21 cellular contexts compared by ENCODE assay signal in genomic region chr19:56152644-56153043, GRCh38. TPM values are rescaled to one million over a fixed set of nuclear protein-coding genes. Genes with fewer than 3 reads are reported as not detected.
DNase-seq lines count a peak whose midpoint lies in the region; ATAC-seq and TF ChIP-seq lines count a peak whose summit lies in the region.
"Had no signal": no experiment of that assay in that cellular context is flagged by ENCODE, and none has a peak within 500 bp of the region (broad histone marks: within the 10 kb centered on the region; RNA-seq: fewer than 3 reads in every experiment).

No MANE protein-coding gene starts in this region.

- ATAC-seq in lower lobe of right lung = no peak
- ATAC-seq: activated CD4-positive, CD25-positive, alpha-beta regulatory T cell treated with anti-CD3 and anti-CD28 coated beads, Interleukin-2, amount 50 U/mL, for 24 hours; heart left ventricle had no signal

- peak overlapping the region in 2 of 3 donors; percentile 14 to 25 for H3K9ac ChIP-seq in skeletal muscle tissue (ENCODE audit: low read depth in 1 of 3, low read length in 3 of 3)

- peaks cover 18% of the 10 kb centered on the region for H3K4me1 Mint-ChIP-seq in activated T-cell treated with anti-CD3 and anti-CD28 coated beads, Interleukin-2, amount 50 U/mL, for 24 hours (ENCODE audit: low read depth)

- H3K4me3 ChIP-seq in lower lobe of right lung (no peak overlapping the region), skeletal muscle tissue (ENCODE audit: low read length in 3 of 3) (no peak overlapping the region)
- H3K4me3 ChIP-seq: heart left ventricle, MG63 had no signal

- intact Hi-C loops in lower lobe of right lung (cut with DNase I) = no loop called here

- DNase-seq in activated T-cell treated with anti-CD3 and anti-CD28 coated beads, Interleukin-2, amount 50 U/mL, for 24 hours = no peak
- no peak for DNase-seq in activated T-cell treated with anti-CD3 and anti-CD28 coated beads, Interleukin-2, amount 50 U/mL, for 48 hours
- DNase-seq in lower lobe of right lung = no peak
- DNase-seq in HuH-7.5 (ENCODE audit: low spot score) = no peak
- DNase-seq in HCEC 1CT = no peak
- DNase-seq: 8988T; cortex of kidney; DND-41; heart left ventricle; immature natural killer cell; MG63; NCI-H1436 treated with DMSO at 0.1 percent for 48 hours; NCI-H526 treated with DMSO at 0.1 percent for 48 hours; occipital lobe; stimulated activated CD4-positive, alpha-beta T cell treated with anti-CD3 and anti-CD28 coated beads, Interleukin-12 subunit alpha, Interleukin-12 subunit beta, amount 100 ng/mL, for 4 hours; T1000 had no signal

- H3K27ac Mint-ChIP-seq in activated T-cell treated with anti-CD3 and anti-CD28 coated beads, Interleukin-2, amount 50 U/mL, for 24 hours = peak overlapping the region; percentile 34

- H3K9me3 ChIP-seq in lower lobe of right lung (no peaks in the 10 kb centered on the region), skeletal muscle tissue (ENCODE audit: control insufficient read depth in 3 of 3, low read length in 3 of 3) (no peaks in the 10 kb centered on the region)
- H3K9me3 ChIP-seq: heart left ventricle, MG63 had no signal

- H3K27me3 ChIP-seq in lower lobe of right lung (ENCODE audit: low read depth) = no peaks in the 10 kb centered on the region
- H3K27me3 ChIP-seq in skeletal muscle tissue (ENCODE audit: control insufficient read depth in 3 of 3, insufficient read depth in 3 of 3, low read length in 3 of 3) = no peaks in the 10 kb centered on the region
- H3K27me3 ChIP-seq: heart left ventricle, MG63 had no signal

- no peak for TF ChIP-seq CTCF in lower lobe of right lung (IDR thresholded peaks at IDR 0.05)

- H3K4me3 Mint-ChIP-seq in activated T-cell treated with anti-CD3 and anti-CD28 coated beads, Interleukin-2, amount 50 U/mL, for 24 hours = no peak overlapping the region
- H3K4me3 Mint-ChIP-seq: immature natural killer cell had no signal

- H3K9me3 Mint-ChIP-seq in activated T-cell treated with anti-CD3 and anti-CD28 coated beads, Interleukin-2, amount 50 U/mL, for 24 hours = no peaks in the 10 kb centered on the region
- H3K9me3 Mint-ChIP-seq: immature natural killer cell had no signal

- H3K36me3 Mint-ChIP-seq in activated T-cell treated with anti-CD3 and anti-CD28 coated beads, Interleukin-2, amount 50 U/mL, for 24 hours (ENCODE audit: low read depth) = peaks cover 65% of the 10 kb centered on the region

- no peaks in the 10 kb centered on the region for H3K27me3 Mint-ChIP-seq in activated T-cell treated with anti-CD3 and anti-CD28 coated beads, Interleukin-2, amount 50 U/mL, for 24 hours

- H3K36me3 ChIP-seq in lower lobe of right lung (peaks cover 38% of the 10 kb centered on the region), skeletal muscle tissue (ENCODE audit: control insufficient read depth in 3 of 3, insufficient read depth in 3 of 3, low read length in 3 of 3) (peaks cover 18 to 21% (median 20%) of the 10 kb centered on the region in 3 donors)

- H3K27ac ChIP-seq in lower lobe of right lung (peak overlapping the region; percentile 20), skeletal muscle tissue (ENCODE audit: low read depth, low read length) (no peak overlapping the region)

- H3K4me1 ChIP-seq in lower lobe of right lung = peaks cover 9% of the 10 kb centered on the region
- peaks cover 10 to 20% (median 16%) of the 10 kb centered on the region in 3 donors for H3K4me1 ChIP-seq in skeletal muscle tissue (ENCODE audit: control insufficient read depth in 3 of 3, insufficient read depth in 3 of 3, low read length in 3 of 3)

RNA-seq across cellular contexts. Expression of gene ZNF444, which starts 11.6 kb away (rescaled TPM):
- total RNA-seq in lower lobe of right lung = 38.7 TPM
- total RNA-seq in skeletal muscle tissue = 7.3 TPM

RNA-seq across cellular contexts. Expression of gene GALP, which starts 23.2 kb away (rescaled TPM):
- not detected for total RNA-seq in lower lobe of right lung
- total RNA-seq in skeletal muscle tissue = not detected
- total RNA-seq: activated CD8-positive, alpha-beta memory T cell treated with anti-CD3 and anti-CD28 coated beads for 36 hours; heart left ventricle; liver; occipital lobe; ureter had no signal

RNA-seq across cellular contexts. Expression of gene ZNF787, which starts 31.5 kb away (rescaled TPM):
- total RNA-seq in lower lobe of right lung (32.4 TPM), skeletal muscle tissue (34.4 TPM)

RNA-seq across cellular contexts. Expression of gene ZSCAN5B, which starts 44.9 kb away (rescaled TPM):
- not detected for total RNA-seq in lower lobe of right lung
- under 0.01 TPM for total RNA-seq in skeletal muscle tissue
- total RNA-seq: activated CD8-positive, alpha-beta memory T cell treated with anti-CD3 and anti-CD28 coated beads for 36 hours; heart left ventricle; occipital lobe; ureter had no signal

RNA-seq across cellular contexts. Expression of gene ZSCAN5C, which starts 49.4 kb away (rescaled TPM):
- total RNA-seq in lower lobe of right lung (not detected), skeletal muscle tissue (not detected)
- total RNA-seq: activated CD8-positive, alpha-beta memory T cell treated with anti-CD3 and anti-CD28 coated beads for 36 hours; heart left ventricle; liver; occipital lobe; ureter had no signal
